Comparison of ENCODE assay signal across 26 cellular contexts in the genomic region with DNA sequence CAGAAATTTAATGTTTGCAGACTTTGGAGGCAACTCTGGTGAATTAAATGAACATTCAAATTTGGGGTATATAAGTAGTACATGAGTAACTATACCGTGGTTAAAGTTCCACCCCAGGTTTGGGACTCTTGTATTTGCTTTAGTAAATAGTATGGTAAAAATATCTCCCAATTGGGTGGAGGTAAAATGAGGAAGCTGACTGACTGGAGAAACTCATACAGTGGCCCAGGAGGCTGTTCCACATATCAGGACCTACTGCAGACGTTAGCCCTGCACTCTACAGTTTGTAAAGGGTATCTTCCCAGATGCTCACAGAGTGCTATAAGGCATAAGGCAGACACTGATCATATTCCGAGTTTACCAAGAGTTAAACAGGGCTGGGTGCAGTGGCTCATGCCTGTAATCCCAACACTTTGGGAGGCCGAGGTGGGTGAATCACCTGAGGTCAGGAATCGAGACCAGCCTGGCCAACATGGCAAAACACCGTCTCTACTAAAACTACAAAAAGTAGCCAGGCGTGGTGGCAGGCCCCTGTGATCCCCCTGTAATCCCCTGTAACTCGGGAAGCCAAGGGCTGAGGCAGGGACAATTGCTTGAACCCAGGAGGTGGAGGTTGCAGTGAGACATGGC. TPM values are rescaled to one million over a fixed set of nuclear protein-coding genes. Genes with fewer than 3 reads are reported as not detected.
A peak's percentile ranks its signal among the peaks of the same experiment; 100 is the strongest.
DNase-seq lines count a peak whose midpoint lies in the region; ATAC-seq, FAIRE-seq and TF ChIP-seq lines count a peak whose summit lies in the region.
"Had no signal": no experiment of that assay in that cellular context is flagged by ENCODE, and none has a peak within 500 bp of the region (broad histone marks: within the 10 kb centered on the region; RNA-seq: fewer than 3 reads in every experiment).

No MANE protein-coding gene starts in this region.

- TF ChIP-seq POLR2A in esophagus muscularis mucosa (IDR thresholded peaks at IDR 0.05; ENCODE audit: low read depth) = no peak

- intact Hi-C loops in esophagus muscularis mucosa (cut with DNase I) = no loop called here
- intact Hi-C loops in CD4-positive, alpha-beta T cell (cut with DNase I, micrococcal nuclease) = loop anchor here (5.0 to 10.0 kb wide), 2 partner anchors 91 to 222 kb away; no protein-coding TSS in a partner anchor

- no peaks in the 10 kb centered on the region for H3K36me3 ChIP-seq in esophagus muscularis mucosa
- H3K36me3 ChIP-seq: HAP-1, neutrophil, WERI-Rb-1 had no signal

- H3K27ac Mint-ChIP-seq in CD4-positive, alpha-beta T cell = no peak overlapping the region
- H3K27ac Mint-ChIP-seq: CD14-positive monocyte had no signal

- H3K4me1 ChIP-seq in esophagus muscularis mucosa = peaks cover 7 to 28% (median 20%) of the 10 kb centered on the region in 4 donors
- H3K4me1 ChIP-seq: HAP-1 had no signal

- H3K27me3 Mint-ChIP-seq in CD4-positive, alpha-beta T cell = no peaks in the 10 kb centered on the region

- H3K27ac ChIP-seq in esophagus muscularis mucosa (replicated peaks in 1 of 4) = no peak overlapping the region
- no peak overlapping the region for H3K27ac ChIP-seq in CD4-positive, alpha-beta T cell (ENCODE audit: low read depth, low read length)
- H3K27ac ChIP-seq: neutrophil, WERI-Rb-1 had no signal

- H3K27me3 ChIP-seq in esophagus muscularis mucosa = peaks cover 0 to 25% (median 6%) of the 10 kb centered on the region in 4 donors
- no peaks in the 10 kb centered on the region for H3K27me3 ChIP-seq in CD4-positive, alpha-beta T cell (ENCODE audit: control insufficient read depth, insufficient read depth, low read length)

- DNase-seq in HTR-8/SVneo (ENCODE audit: insufficient read length, low spot score) (no peak), Kasumi-1 (lab: John Stamatoyannopoulos, UW) (peak; percentile 77 to 78), RPMI8226 (peak; percentile 35), esophagus muscularis mucosa (ENCODE audit: extremely low spot score) (peak; percentile 83), ureter (ENCODE audit: low spot score) (no peak), NCI-H2171 treated with DMSO at 0.1 percent for 48 hours (lab: John Stamatoyannopoulos, UW) (no peak)
- DNase-seq in CD4-positive, alpha-beta T cell = no peak
- DNase-seq: activated CD4-positive, alpha-beta T cell treated with anti-CD3 and anti-CD28 coated beads for 48 hours; activated gamma-delta T cell treated with Interleukin-2 at 50 U/mL for 16 hours; caudate nucleus; DND-41; left ventricle myocardium superior; NCI-H1092; NCI-H187; NCI-H2171; NCI-H524 treated with DMSO at 0.1 percent for 48 hours; stimulated activated naive CD8-positive, alpha-beta T cell treated with anti-CD3 and anti-CD28 coated beads, Interleukin-15, Interleukin-2, amounts not matched to agents 100 U/mL and 50 U/mL, for 24 hours; T-helper 2 cell; WERI-Rb-1 had no signal

- H3K36me3 Mint-ChIP-seq in CD4-positive, alpha-beta T cell (ENCODE audit: low read depth) = no peaks in the 10 kb centered on the region

- no peak overlapping the region for H3K4me3 Mint-ChIP-seq in CD4-positive, alpha-beta T cell
- H3K4me3 Mint-ChIP-seq: CD14-positive monocyte had no signal

- WGBS in esophagus muscularis mucosa = 88% methylated on average over 8 of the region's 8 CpGs

- H3K4me1 Mint-ChIP-seq in CD4-positive, alpha-beta T cell (ENCODE audit: low read depth) = peaks cover 30% of the 10 kb centered on the region

- TF ChIP-seq EP300 in esophagus muscularis mucosa (IDR thresholded peaks at IDR 0.05) = no peak

- H3K9me3 Mint-ChIP-seq in CD4-positive, alpha-beta T cell = no peaks in the 10 kb centered on the region

- no peak overlapping the region for H3K4me3 ChIP-seq in esophagus muscularis mucosa
- H3K4me3 ChIP-seq: HAP-1 had no signal

- CTCF ChIA-PET in CD4-positive, alpha-beta T cell (lab: Charles Lee) = no interaction called here

- ATAC-seq in GM21717 (IDR thresholded peaks at IDR 0.05; ENCODE audit: unreplicated experiment) = no peak
- no peak for ATAC-seq in CD4-positive, alpha-beta T cell (ENCODE audit: poor library complexity)
- ATAC-seq: left ventricle myocardium superior; stimulated activated naive CD8-positive, alpha-beta T cell treated with anti-CD3 and anti-CD28 coated beads, Interleukin-15, Interleukin-2, amounts not matched to agents 100 U/mL and 50 U/mL, for 24 hours had no signal

- no peaks in the 10 kb centered on the region for H3K9me3 ChIP-seq in esophagus muscularis mucosa
- no peaks in the 10 kb centered on the region for H3K9me3 ChIP-seq in CD4-positive, alpha-beta T cell (ENCODE audit: control insufficient read depth, low read length)
- H3K9me3 ChIP-seq: HAP-1, neutrophil had no signal

- FAIRE-seq in HTR-8/SVneo (lab: Jason Lieb, UNC) = peak; percentile 80
- FAIRE-seq: GM18507, islet of Langerhans, RCC 7860 had no signal

- TF ChIP-seq CTCF in esophagus muscularis mucosa (IDR thresholded peaks at IDR 0.05) = no peak
- no peak for TF ChIP-seq CTCF in CD4-positive, alpha-beta T cell (IDR thresholded peaks at IDR 0.05)

- POLR2A ChIA-PET in CD4-positive, alpha-beta T cell (lab: Charles Lee) = no interaction called here

RNA-seq across cellular contexts. Expression of a gene that starts 53.7 kb away (rescaled TPM):
- total RNA-seq in esophagus muscularis mucosa (1 to 10 TPM in 1 of 4 donors, under 1 TPM in 2, not detected in 1; 0.17 to 1.3 (median 0.45) TPM), ureter (3.0 TPM)
- not detected for total RNA-seq in CD4-positive, alpha-beta T cell

RNA-seq across cellular contexts. Expression of a gene that starts 54.2 kb away (rescaled TPM):
- total RNA-seq in esophagus muscularis mucosa = 10 to 100 TPM; 23.7 to 46.7 (median 30.1) TPM
- total RNA-seq in CD4-positive, alpha-beta T cell = 1 to 10 TPM; 4.2 to 5.1 TPM
- 30.3 TPM for total RNA-seq in ureter

Comparison
In these comparisons a context has a peak if more than half of its experiments do, and no peak if none do; other contexts are left out.
1. DNase-seq: peak in Kasumi-1 (2 of 2), RPMI8226 (single experiment) and esophagus muscularis mucosa (single experiment); none in HTR-8/SVneo (single experiment), CD4-positive, alpha-beta T cell (0 of 10), ureter (single experiment) and NCI-H2171 treated with DMSO at 0.1 percent for 48 hours (single experiment).